Comparison of ENCODE assay signal across 8 cellular contexts in genomic region chr12:24997970-24998582, GRCh38. TPM values are rescaled to one million over a fixed set of nuclear protein-coding genes. Genes with fewer than 3 reads are reported as not detected.
A peak's percentile ranks its signal among the peaks of the same experiment; 100 is the strongest.
DNase-seq lines count a peak whose midpoint lies in the region; ATAC-seq, FAIRE-seq and TF ChIP-seq lines count a peak whose summit lies in the region.

No MANE protein-coding gene starts in this region.

- peak overlapping the region; percentile 98 for H3K4me2 ChIP-seq in GM12878 (ENCODE audit: control insufficient read depth, insufficient read depth)

- H3K9ac ChIP-seq in GM12878 (ENCODE audit: control insufficient read depth, insufficient read depth, low read length) = peak overlapping the region; percentile 66

- WGBS in GM12878 (ENCODE audit: insufficient coverage, insufficient replicate concordance, low lambda C conversion rate, missing lambda C conversion rate) = 3% methylated on average over 4 of the region's 4 CpGs

- no peak overlapping the region for H3K4me3 ChIP-seq in CD8-positive, alpha-beta T cell (ENCODE audit: low read depth, low read length)
- H3K4me3 ChIP-seq in GM12878 = peak overlapping the region; percentile 65

- no peak overlapping the region for H3K27ac ChIP-seq in CD8-positive, alpha-beta T cell (ENCODE audit: low read depth, low read length)
- H3K27ac ChIP-seq in GM12878 (ENCODE audit: control insufficient read depth, insufficient read depth) = peak overlapping the region; percentile 84

- H3K27ac Mint-ChIP-seq in CD8-positive, alpha-beta T cell = peak overlapping the region; percentile 6

- no peak overlapping the region for H3K4me3 Mint-ChIP-seq in CD8-positive, alpha-beta T cell

- no TSS peak for BruUV-seq in GM12878 (replicated peaks; lab: Mats Ljungman, UMichigan)

- peaks cover 10% of the 10 kb centered on the region for H3K4me1 Mint-ChIP-seq in CD8-positive, alpha-beta T cell (ENCODE audit: low read depth)

- TF ChIP-seq POLR2A in GM12878 (IDR thresholded peaks at IDR 0.05; ENCODE audit: low read depth, low read length) = no peak

- FAIRE-seq in GM12878 (lab: Jason Lieb, UNC) = peak; percentile 88

- H3K9me3 ChIP-seq in CD8-positive, alpha-beta T cell (ENCODE audit: low read length) = no peaks in the 10 kb centered on the region
- H3K9me3 ChIP-seq in GM12878 (replicated peaks; ENCODE audit: control insufficient read depth, insufficient read depth, low read length) = no peaks in the 10 kb centered on the region; the same call in 2 of the 3 replicates

- no peaks in the 10 kb centered on the region for H3K4me1 ChIP-seq in CD8-positive, alpha-beta T cell (ENCODE audit: insufficient read depth, low read length)
- H3K4me1 ChIP-seq in GM12878 (ENCODE audit: control insufficient read depth, insufficient read depth, low read length) = peaks cover 62% of the 10 kb centered on the region

- peak; percentile 34 for ATAC-seq in CD8-positive, alpha-beta T cell
- ATAC-seq in GM19438 (IDR thresholded peaks at IDR 0.05; ENCODE audit: low read depth, unreplicated experiment) = peak; percentile 68
- ATAC-seq in HG03354 (IDR thresholded peaks at IDR 0.05; ENCODE audit: poor library complexity, severe bottlenecking, unreplicated experiment) = peak; percentile 81
- peak; percentile 72 for ATAC-seq in GM12878

- H3K27me3 ChIP-seq in CD8-positive, alpha-beta T cell (ENCODE audit: insufficient read depth, low read length) = no peaks in the 10 kb centered on the region
- H3K27me3 ChIP-seq in GM12878 (replicated peaks in 1 of 2; ENCODE audit: control insufficient read depth in 2 of 2, insufficient read depth in 2 of 2, low read length in 1 of 2) = no peaks in the 10 kb centered on the region

- intact Hi-C loops in CD8-positive, alpha-beta T cell (cut with DNase I, micrococcal nuclease) = loop anchor here in 1 of 2 experiments (5.0 kb wide), 1 partner anchor 59 kb away; no protein-coding TSS in a partner anchor
- intact Hi-C loops in GM12878 (cut with micrococcal nuclease; ENCODE audit: unreplicated experiment) = loop anchor here (1.0 to 2.0 kb wide), 2 partner anchors 47 to 54 kb away; a partner anchor contains a TSS

- H2AFZ ChIP-seq in GM12878 (ENCODE audit: control insufficient read depth, low read depth, low read length) = no peak overlapping the region

- SMC1A ChIA-PET in GM12878 (lab: Charles Lee; ENCODE audit: uncharacterized antibody, unreplicated experiment) = interaction anchor here (0.8 to 12.8 kb wide), 23 partner anchors 7 to 160 kb away, joined by 3 to 526 read pairs (median 6); partner anchors contain the start of gene BCAT1

- H3K27me3 Mint-ChIP-seq in CD8-positive, alpha-beta T cell (ENCODE audit: low read depth) = no peaks in the 10 kb centered on the region

- POLR2A ChIA-PET in CD8-positive, alpha-beta T cell (lab: Charles Lee) = interaction anchor here (0.7 kb wide), 1 partner anchor 128 kb away, joined by 3 read pairs; no protein-coding TSS in a partner anchor
- POLR2A ChIA-PET in GM12878 (lab: Charles Lee) = interaction anchor here (0.9 to 10.0 kb wide), 10 partner anchors 11 to 323 kb away, joined by 3 to 297 read pairs (median 4); a partner anchor contains a TSS

- in situ Hi-C loops in GM12878 (cut with MboI) = no loop called here

- no peaks in the 10 kb centered on the region for H4K20me1 ChIP-seq in GM12878 (ENCODE audit: control insufficient read depth, insufficient read depth)

- no peak for TF ChIP-seq RAD21 in GM12878 (IDR thresholded peaks at IDR 0.05; ENCODE audit: insufficient read depth, low read depth, low read length)

- CTCF ChIA-PET in CD8-positive, alpha-beta T cell (lab: Charles Lee) = interaction anchor here (0.6 to 2.9 kb wide), 6 partner anchors 11 to 389 kb away, joined by 3 to 21 read pairs (median 4); no protein-coding TSS in a partner anchor
- CTCF ChIA-PET in GM12878 (lab: Yijun Ruan, JAX) = interaction anchor here (0.8 to 12.0 kb wide), 14 partner anchors 8 to 159 kb away, joined by 3 to 141 read pairs (median 4); a partner anchor contains a TSS

- RAD21 ChIA-PET in GM12878 (lab: Charles Lee; ENCODE audit: unreplicated experiment) = interaction anchor here (0.8 to 13.0 kb wide), 17 partner anchors 23 to 389 kb away, joined by 3 to 462 read pairs (median 4); partner anchors contain the start of gene BCAT1

- peaks cover 15% of the 10 kb centered on the region; the same call in 1 of the 2 replicates for H3K79me2 ChIP-seq in GM12878 (ENCODE audit: control insufficient read depth, insufficient read depth, low read length)

- H3K9me3 Mint-ChIP-seq in CD8-positive, alpha-beta T cell = no peaks in the 10 kb centered on the region

- no peaks in the 10 kb centered on the region for H3K36me3 Mint-ChIP-seq in CD8-positive, alpha-beta T cell

- TF ChIP-seq CTCF in CD8-positive, alpha-beta T cell (IDR thresholded peaks at IDR 0.05) = no peak
- no peak for TF ChIP-seq CTCF in GM12878 (IDR thresholded peaks at IDR 0.05 in 2 of 3, conservative IDR thresholded peaks at IDR 0.05 in 1 of 3; ENCODE audit: control insufficient read depth in 2 of 3, extremely low read depth in 1 of 3, insufficient read depth in 1 of 3, low read depth in 3 of 3, low read length in 3 of 3)

- H3K36me3 ChIP-seq in CD8-positive, alpha-beta T cell (ENCODE audit: insufficient read depth, low read length) = no peaks in the 10 kb centered on the region
- H3K36me3 ChIP-seq in GM12878 (ENCODE audit: control insufficient read depth in 2 of 2, insufficient read depth in 2 of 2, low read length in 1 of 2) = no peaks in the 10 kb centered on the region

- DNase-seq in CD8-positive, alpha-beta T cell = no peak
- DNase-seq in GM12878 (ENCODE audit: low read depth, low spot score) (peak; percentile 92), renal cortical epithelial cell (ENCODE audit: low read depth) (peak; percentile 67), occipital lobe (lab: John Stamatoyannopoulos, UW) (no peak), NCI-H1417 treated with DMSO at 0.1 percent for 48 hours (lab: John Stamatoyannopoulos, UW) (no peak), NCI-H146 treated with DMSO at 0.1 percent for 48 hours (lab: John Stamatoyannopoulos, UW; ENCODE audit: unreplicated experiment) (no peak)

- TF ChIP-seq EP300 in GM12878 (IDR thresholded peaks at IDR 0.05; ENCODE audit: borderline replicate concordance in 1 of 2, control insufficient read depth in 1 of 2, low read depth in 2 of 2, low read length in 2 of 2) = peak; percentile 84 to 99

TF ChIP-seq in GM12878, 131 proteins besides CTCF, POLR2A, EP300 and RAD21 (continues in another document):
- peak; percentile 88 for TF ChIP-seq BCL3 (IDR thresholded peaks at IDR 0.05; ENCODE audit: borderline replicate concordance, insufficient read depth, low read depth, low read length, poor library complexity, severe bottlenecking)
- TF ChIP-seq ETV6 (conservative IDR thresholded peaks at IDR 0.05 in 1 of 2, IDR thresholded peaks at IDR 0.05 in 1 of 2; ENCODE audit: borderline replicate concordance in 1 of 2, low read depth in 1 of 2) = peak in 1 of 2 experiments; percentile 77; a peak in 1 of 4 replicates
- TF ChIP-seq CHD4 (IDR thresholded peaks at IDR 0.05) = no peak
- no peak for TF ChIP-seq FOXK2 (IDR thresholded peaks at IDR 0.05)
- peak; percentile 91 for TF ChIP-seq TCF12 (IDR thresholded peaks at IDR 0.05; ENCODE audit: low read depth, low read length)
- peak; percentile 75 for TF ChIP-seq RELB (IDR thresholded peaks at IDR 0.05; ENCODE audit: low read depth)
- TF ChIP-seq FOXM1 (IDR thresholded peaks at IDR 0.05; ENCODE audit: low read depth, low read length) = peak; percentile 99
- TF ChIP-seq POU2F2 (IDR thresholded peaks at IDR 0.05; ENCODE audit: borderline replicate concordance, low read depth, low read length) = peak; percentile 38; the same call in 2 of the 3 replicates
- no peak for TF ChIP-seq ZZZ3 (IDR thresholded peaks at IDR 0.05; ENCODE audit: control insufficient read depth, insufficient read length, low read depth)

RNA-seq across cellular contexts. Expression of gene BCAT1, which starts 49.2 kb away (rescaled TPM):
- total RNA-seq in CD8-positive, alpha-beta T cell = under 1 TPM; 0.06 to 0.43 TPM
- total RNA-seq in GM12878 (2013; cell fraction: nucleolus; rRNA removed) = 74.1 and 84.6 TPM in 2 replicates
- total RNA-seq in GM12878 (2014; rRNA removed) = 89.3 and 106 TPM in 2 replicates
- 122 and 123 TPM in 2 replicates for total RNA-seq in GM12878 (2014; rRNA removed; fragmentation: Illumina TruSeq; extraction: Trizol)
- total RNA-seq in GM12878 (2021) = 187 and 203 TPM in 2 replicates
- polyA plus RNA-seq in GM12878 (2011; ENCODE audit: low read depth) = 14.8 TPM
- 31.2 and 47.4 TPM in 2 replicates for polyA plus RNA-seq in GM12878 (2011; rRNA removed)
- polyA plus RNA-seq in GM12878 (2011; cell fraction: cytosol; rRNA removed) = 10.6 and 17.6 TPM in 2 replicates
- polyA plus RNA-seq in GM12878 (2011; cell fraction: nucleus; rRNA removed) = 15.1 and 18.7 TPM in 2 replicates
- polyA plus RNA-seq in GM12878 (2012) = 21.9 and 34.6 TPM in 2 replicates
- polyA plus RNA-seq in GM12878 (2014; fragmentation: Illumina TruSeq; extraction: Trizol) = 74.4 and 107 TPM in 2 replicates
- polyA plus RNA-seq in GM12878 (2014; fragmentation: Nextera tagmentation; extraction: Ambion mirVana) = 10 to 100 TPM; 26.2 to 38.1 TPM
- polyA plus RNA-seq in GM12878 (2014; rRNA removed) = 44.6 and 50.4 TPM in 2 replicates
- polyA plus RNA-seq in GM12878 (2016; fragmentation: Nextera tagmentation; extraction: Ambion mirVana) = 100 to 1,000 TPM; 153 to 162 TPM
- 61.8 and 62.7 TPM in 2 replicates for polyA minus RNA-seq in GM12878 (2011; rRNA and poly(A)+ RNA removed)
- polyA minus RNA-seq in GM12878 (2011; cell fraction: cytosol; rRNA and poly(A)+ RNA removed) = 35.9 and 38.3 TPM in 2 replicates
- polyA minus RNA-seq in GM12878 (2011; cell fraction: nucleus; rRNA and poly(A)+ RNA removed) = 27.0 and 40.6 TPM in 2 replicates
- 22.6 and 27.8 TPM in 2 replicates for total RNA-seq in renal cortical epithelial cell
- 45.2 TPM for total RNA-seq in occipital lobe

Comparison
In these comparisons a context has a peak if more than half of its experiments do, and no peak if none do; other contexts are left out.
1. DNase-seq: peak in GM12878 (single experiment) and renal cortical epithelial cell (single experiment); none in CD8-positive, alpha-beta T cell (0 of 7), occipital lobe (single experiment), NCI-H1417 treated with DMSO at 0.1 percent for 48 hours (single experiment) and NCI-H146 treated with DMSO at 0.1 percent for 48 hours (single experiment).
2. RNA of gene BCAT1, which starts 49.2 kb away (total RNA-seq): 74.1 to 203 TPM in GM12878, 45.2 TPM in occipital lobe (single experiment) and 22.6 to 27.8 TPM in renal cortical epithelial cell; 0.06 to 0.43 TPM in CD8-positive, alpha-beta T cell; every median in the first group is over 10 times any median in the second.
3. Peak in every context shown above with its lines, with median percentiles within 50 percentile points of each other: ATAC-seq.